In the genomic region with DNA sequence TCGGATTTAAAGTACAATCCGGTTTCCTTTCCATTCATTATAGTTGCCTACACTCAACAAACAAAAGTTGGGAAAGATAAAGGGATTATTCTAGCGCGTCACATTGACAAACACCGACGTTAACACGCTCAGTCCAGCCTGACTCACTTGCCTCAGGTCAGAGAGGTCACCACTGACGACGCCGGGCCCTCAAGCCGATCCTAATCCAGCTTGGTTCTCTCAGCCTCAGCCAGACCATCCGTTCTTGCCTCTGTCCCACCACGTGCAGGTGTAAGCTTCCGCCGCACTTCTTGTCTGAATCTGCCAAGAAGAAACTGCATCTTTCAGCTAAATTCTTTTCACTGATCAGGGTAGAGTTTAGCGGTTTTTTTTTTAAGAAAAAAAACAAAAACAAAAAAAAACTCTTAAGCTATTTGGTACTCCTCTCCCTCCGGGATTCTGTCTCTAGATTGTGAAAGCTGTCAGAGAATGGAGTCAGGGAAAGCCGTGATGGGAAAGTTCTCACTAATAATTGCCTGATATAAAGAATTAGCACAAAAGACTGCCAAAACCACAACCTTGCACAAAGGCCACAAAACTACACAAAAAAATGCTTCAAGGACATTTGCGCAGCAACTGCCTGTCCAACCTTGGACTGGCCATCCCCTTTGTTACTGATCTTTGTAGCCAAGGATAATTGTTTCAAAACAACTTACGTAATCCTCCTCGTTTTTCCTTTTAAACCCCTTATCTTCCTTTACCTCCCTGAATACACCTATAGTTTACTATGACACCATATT, we compare ENCODE assay signal across 8 cellular contexts. TPM values are rescaled to one million over a fixed set of nuclear protein-coding genes. Genes with fewer than 3 reads are reported as not detected.
A peak's percentile ranks its signal among the peaks of the same experiment; 100 is the strongest.
DNase-seq lines count a peak whose midpoint lies in the region; ATAC-seq and TF ChIP-seq lines count a peak whose summit lies in the region.

No MANE protein-coding gene starts in this region.

- H3K4me3 ChIP-seq in fibroblast of pulmonary artery (replicated peaks; ENCODE audit: low read depth, low read length): peak overlapping the region; percentile 57

- intact Hi-C loops in CD14-positive monocyte (cut with micrococcal nuclease): no loop called here

- TF ChIP-seq CTCF in CD14-positive monocyte (IDR thresholded peaks at IDR 0.05) (no peak), fibroblast of pulmonary artery (IDR thresholded peaks at IDR 0.05; ENCODE audit: low read length, missing control alignments) (no peak)

- peaks cover 5 to 11% of the 10 kb centered on the region in 2 donors for H3K36me3 Mint-ChIP-seq in CD14-positive monocyte
- H3K36me3 Mint-ChIP-seq in activated CD4-positive, alpha-beta memory T cell treated with anti-CD3 and anti-CD28 coated beads, Interleukin-2, amount 10 ng/mL, durations not matched to agents 7 days and 5 days (ENCODE audit: low read depth): peaks cover 6% of the 10 kb centered on the region
- peaks cover under 1% of the 10 kb centered on the region for H3K36me3 Mint-ChIP-seq in natural killer cell treated with Interleukin-12 subunit alpha and Interleukin-12 subunit beta and Interleukin-15 and Interleukin-18, amount 100 ng/mL, for 72 hours

- CTCF ChIA-PET in activated CD4-positive, alpha-beta memory T cell treated with anti-CD3 and anti-CD28 coated beads, Interleukin-2, amount 10 ng/mL, durations not matched to agents 7 days and 5 days (lab: Charles Lee): interaction anchor here (1.1 to 1.5 kb wide), 2 partner anchors 10 to 30 kb away, joined by 3 read pairs; no protein-coding TSS in a partner anchor

- peak overlapping the region in 6 of 7 donors; percentile 77 to 94 (median 88) for H3K27ac Mint-ChIP-seq in CD14-positive monocyte
- H3K27ac Mint-ChIP-seq in activated CD4-positive, alpha-beta memory T cell treated with anti-CD3 and anti-CD28 coated beads, Interleukin-2, amount 10 ng/mL, durations not matched to agents 7 days and 5 days: peak overlapping the region; percentile 78
- peak overlapping the region; percentile 23 to 45 for H3K27ac Mint-ChIP-seq in natural killer cell treated with Interleukin-12 subunit alpha and Interleukin-12 subunit beta and Interleukin-15 and Interleukin-18, amount 100 ng/mL, for 72 hours

- no peak for ATAC-seq in natural killer cell treated with Interleukin-12 subunit alpha and Interleukin-12 subunit beta and Interleukin-15 and Interleukin-18, amount 100 ng/mL, for 72 hours

- peak overlapping the region; percentile 87 to 90 for H3K4me3 Mint-ChIP-seq in CD14-positive monocyte
- peak overlapping the region; percentile 77 for H3K4me3 Mint-ChIP-seq in activated CD4-positive, alpha-beta memory T cell treated with anti-CD3 and anti-CD28 coated beads, Interleukin-2, amount 10 ng/mL, durations not matched to agents 7 days and 5 days
- peak overlapping the region; percentile 66 for H3K4me3 Mint-ChIP-seq in natural killer cell treated with Interleukin-12 subunit alpha and Interleukin-12 subunit beta and Interleukin-15 and Interleukin-18, amount 100 ng/mL, for 72 hours

- H3K9me3 Mint-ChIP-seq in CD14-positive monocyte: peaks cover 0 to 2% (median 0%) of the 10 kb centered on the region in 7 donors
- no peaks in the 10 kb centered on the region for H3K9me3 Mint-ChIP-seq in activated CD4-positive, alpha-beta memory T cell treated with anti-CD3 and anti-CD28 coated beads, Interleukin-2, amount 10 ng/mL, durations not matched to agents 7 days and 5 days
- no peaks in the 10 kb centered on the region for H3K9me3 Mint-ChIP-seq in natural killer cell treated with Interleukin-12 subunit alpha and Interleukin-12 subunit beta and Interleukin-15 and Interleukin-18, amount 100 ng/mL, for 72 hours

- peaks cover 0 to 12% (median 5%) of the 10 kb centered on the region in 3 donors for H3K27me3 Mint-ChIP-seq in CD14-positive monocyte (ENCODE audit: low read depth in 3 of 3)
- peaks cover 2% of the 10 kb centered on the region for H3K27me3 Mint-ChIP-seq in activated CD4-positive, alpha-beta memory T cell treated with anti-CD3 and anti-CD28 coated beads, Interleukin-2, amount 10 ng/mL, durations not matched to agents 7 days and 5 days
- no peaks in the 10 kb centered on the region for H3K27me3 Mint-ChIP-seq in natural killer cell treated with Interleukin-12 subunit alpha and Interleukin-12 subunit beta and Interleukin-15 and Interleukin-18, amount 100 ng/mL, for 72 hours

- POLR2A ChIA-PET in activated CD4-positive, alpha-beta memory T cell treated with anti-CD3 and anti-CD28 coated beads, Interleukin-2, amount 10 ng/mL, durations not matched to agents 7 days and 5 days (lab: Charles Lee): interaction anchor here (0.8 to 7.1 kb wide), 5 partner anchors 11 to 34 kb away, joined by 3 to 135 read pairs (median 6); partner anchors contain the start of genes C6orf120, DYNLT2, ERMARD and WDR27

- DNase-seq in CD14-positive monocyte (ENCODE audit: low spot score) (peak; percentile 84), HuH-7.5 (ENCODE audit: low spot score) (peak; percentile 71), fibroblast of pulmonary artery (ENCODE audit: low read depth) (peak; percentile 84), ureter (ENCODE audit: low spot score) (peak; percentile 59), NCI-H226 (no peak), middle frontal gyrus (ENCODE audit: extremely low spot score, low spot score) (no peak)
- DNase-seq in activated CD4-positive, alpha-beta memory T cell treated with anti-CD3 and anti-CD28 coated beads, Interleukin-2, amount 10 ng/mL, durations not matched to agents 7 days and 5 days: no peak
- no peak for DNase-seq in natural killer cell treated with Interleukin-12 subunit alpha and Interleukin-12 subunit beta and Interleukin-15 and Interleukin-18, amount 100 ng/mL, for 72 hours (ENCODE audit: low spot score)

- peaks cover 27% of the 10 kb centered on the region for H3K4me1 Mint-ChIP-seq in CD14-positive monocyte
- peaks cover 31% of the 10 kb centered on the region for H3K4me1 Mint-ChIP-seq in activated CD4-positive, alpha-beta memory T cell treated with anti-CD3 and anti-CD28 coated beads, Interleukin-2, amount 10 ng/mL, durations not matched to agents 7 days and 5 days
- peaks cover 12 to 33% of the 10 kb centered on the region in 2 donors for H3K4me1 Mint-ChIP-seq in natural killer cell treated with Interleukin-12 subunit alpha and Interleukin-12 subunit beta and Interleukin-15 and Interleukin-18, amount 100 ng/mL, for 72 hours (ENCODE audit: low read depth in 2 of 2)

RNA-seq across cellular contexts. Expression of gene PHF10, which starts 1.2 kb away (rescaled TPM):
- 1 to 10 TPM; 7.3 to 8.1 TPM for polyA plus RNA-seq in CD14-positive monocyte
- total RNA-seq in activated CD4-positive, alpha-beta memory T cell treated with anti-CD3 and anti-CD28 coated beads, Interleukin-2, amount 10 ng/mL, durations not matched to agents 7 days and 5 days: 10 to 100 TPM; 59.9 to 63.6 TPM
- total RNA-seq in natural killer cell treated with Interleukin-12 subunit alpha and Interleukin-12 subunit beta and Interleukin-15 and Interleukin-18, amount 100 ng/mL, for 72 hours: 10 to 100 TPM; 33.0 to 62.0 TPM
- 45.0 TPM for total RNA-seq in ureter

RNA-seq across cellular contexts. Expression of gene C6orf120, which starts 23.5 kb away (rescaled TPM):
- 10 to 100 TPM; 28.5 to 31.4 TPM for polyA plus RNA-seq in CD14-positive monocyte
- total RNA-seq in activated CD4-positive, alpha-beta memory T cell treated with anti-CD3 and anti-CD28 coated beads, Interleukin-2, amount 10 ng/mL, durations not matched to agents 7 days and 5 days: 10 to 100 TPM; 19.2 to 19.6 TPM
- total RNA-seq in natural killer cell treated with Interleukin-12 subunit alpha and Interleukin-12 subunit beta and Interleukin-15 and Interleukin-18, amount 100 ng/mL, for 72 hours: 10 to 100 TPM; 18.8 to 20.0 TPM
- 27.2 TPM for total RNA-seq in ureter

RNA-seq across cellular contexts. Expression of gene WDR27, which starts 23.6 kb away (rescaled TPM):
- polyA plus RNA-seq in CD14-positive monocyte: 1 to 10 TPM in 1 of 2 donors, under 1 TPM in 1; 0.95 to 2.0 TPM
- 10 to 100 TPM; 24.9 to 25.2 TPM for total RNA-seq in activated CD4-positive, alpha-beta memory T cell treated with anti-CD3 and anti-CD28 coated beads, Interleukin-2, amount 10 ng/mL, durations not matched to agents 7 days and 5 days
- total RNA-seq in natural killer cell treated with Interleukin-12 subunit alpha and Interleukin-12 subunit beta and Interleukin-15 and Interleukin-18, amount 100 ng/mL, for 72 hours: 10 to 100 TPM; 19.6 to 59.1 TPM
- total RNA-seq in ureter: 66.7 TPM

RNA-seq across cellular contexts. Expression of gene DYNLT2, which starts 25.9 kb away (rescaled TPM):
- polyA plus RNA-seq in CD14-positive monocyte: under 1 TPM; 0.19 to 0.86 TPM
- total RNA-seq in activated CD4-positive, alpha-beta memory T cell treated with anti-CD3 and anti-CD28 coated beads, Interleukin-2, amount 10 ng/mL, durations not matched to agents 7 days and 5 days: 1 to 10 TPM; 1.7 to 2.2 TPM
- total RNA-seq in natural killer cell treated with Interleukin-12 subunit alpha and Interleukin-12 subunit beta and Interleukin-15 and Interleukin-18, amount 100 ng/mL, for 72 hours: 1 to 10 TPM; 1.5 to 2.6 TPM
- 3.8 TPM for total RNA-seq in ureter

RNA-seq across cellular contexts. Expression of gene ERMARD, which starts 26.0 kb away (rescaled TPM):
- polyA plus RNA-seq in CD14-positive monocyte: 10 to 100 TPM; 10.6 to 11.2 TPM
- 10 to 100 TPM; 29.3 to 30.7 TPM for total RNA-seq in activated CD4-positive, alpha-beta memory T cell treated with anti-CD3 and anti-CD28 coated beads, Interleukin-2, amount 10 ng/mL, durations not matched to agents 7 days and 5 days
- total RNA-seq in natural killer cell treated with Interleukin-12 subunit alpha and Interleukin-12 subunit beta and Interleukin-15 and Interleukin-18, amount 100 ng/mL, for 72 hours: 10 to 100 TPM; 22.4 to 39.8 TPM
- total RNA-seq in ureter: 35.6 TPM

Comparison
In these comparisons a context has a peak if more than half of its experiments do, and no peak if none do; other contexts are left out.
1. DNase-seq: peak in CD14-positive monocyte (single experiment), HuH-7.5 (single experiment), fibroblast of pulmonary artery (single experiment) and ureter (single experiment); none in activated CD4-positive, alpha-beta memory T cell treated with anti-CD3 and anti-CD28 coated beads, Interleukin-2, amount 10 ng/mL, durations not matched to agents 7 days and 5 days (single experiment), natural killer cell treated with Interleukin-12 subunit alpha and Interleukin-12 subunit beta and Interleukin-15 and Interleukin-18, amount 100 ng/mL, for 72 hours (single experiment), NCI-H226 (single experiment) and middle frontal gyrus (single experiment).
2. H3K27ac Mint-ChIP-seq: peak in every context shown above with its lines; median percentile 88 in CD14-positive monocyte; 78 in activated CD4-positive, alpha-beta memory T cell treated with anti-CD3 and anti-CD28 coated beads, Interleukin-2, amount 10 ng/mL, durations not matched to agents 7 days and 5 days; 34 in natural killer cell treated with Interleukin-12 subunit alpha and Interleukin-12 subunit beta and Interleukin-15 and Interleukin-18, amount 100 ng/mL, for 72 hours.
3. Peak in every context shown above with its lines, with median percentiles within 50 percentile points of each other: H3K4me3 Mint-ChIP-seq.